Comparison of ENCODE assay signal across 2 cellular contexts in genomic region chr12:7275482-7275881, GRCh38. TPM values are rescaled to one million over a fixed set of nuclear protein-coding genes. Genes with fewer than 3 reads are reported as not detected.
"Had no signal": no experiment of that assay in that cellular context is flagged by ENCODE, and none has a peak within 500 bp of the region (broad histone marks: within the 10 kb centered on the region; RNA-seq: fewer than 3 reads in every experiment).

No MANE protein-coding gene starts in this region.

RNA-seq across cellular contexts. Expression of gene ACSM4, which starts 28.4 kb away (rescaled TPM):
- total RNA-seq: G401, GM12878 had no signal
- polyA plus RNA-seq: GM12878 had no signal
